Comparison of ENCODE assay signal across 14 cellular contexts in genomic region chr1:221315330-221315729, GRCh38.
DNase-seq lines count a peak whose midpoint lies in the region; ATAC-seq, FAIRE-seq and TF ChIP-seq lines count a peak whose summit lies in the region.
"Had no signal": no experiment of that assay in that cellular context is flagged by ENCODE, and none has a peak within 500 bp of the region (broad histone marks: within the 10 kb centered on the region; RNA-seq: fewer than 3 reads in every experiment).

No MANE protein-coding gene starts in this region.

- H3K9ac ChIP-seq in astrocyte (ENCODE audit: low read length) = no peak overlapping the region

- no peak overlapping the region for H3K4me3 ChIP-seq in astrocyte (ENCODE audit: insufficient read depth, low read depth, low read length)
- no peak overlapping the region for H3K4me3 ChIP-seq in tibial artery
- H3K4me3 ChIP-seq: ovary had no signal

- H3K4me1 Mint-ChIP-seq in astrocyte (ENCODE audit: low read depth, unreplicated experiment) = peaks cover 18% of the 10 kb centered on the region
- H3K4me1 Mint-ChIP-seq: activated CD8-positive, alpha-beta memory T cell treated with anti-CD3 and anti-CD28 coated beads, Interleukin-2, amount 10 ng/mL, durations not matched to agents 7 days and 5 days had no signal

- peaks cover 11% of the 10 kb centered on the region for H3K4me1 ChIP-seq in astrocyte (ENCODE audit: insufficient read depth, low read length)
- peaks cover 0 to 38% (median 18%) of the 10 kb centered on the region in 4 donors for H3K4me1 ChIP-seq in tibial artery

- ATAC-seq in Right ventricle myocardium superior (ENCODE audit: poor library complexity) (peak; percentile 82), left ventricle myocardium superior (peak; percentile 92), GM18867 (IDR thresholded peaks at IDR 0.05; ENCODE audit: unreplicated experiment) (no peak), GM19328 (IDR thresholded peaks at IDR 0.05; ENCODE audit: unreplicated experiment) (no peak)
- ATAC-seq: activated CD8-positive, alpha-beta memory T cell treated with anti-CD3 and anti-CD28 coated beads, Interleukin-2, amount 10 ng/mL, durations not matched to agents 7 days and 5 days; activated naive CD4-positive, alpha-beta T cell treated with anti-CD3 and anti-CD28 coated beads, Interleukin-2, amount 50 U/mL, for 72 hours had no signal

- no peaks in the 10 kb centered on the region for H3K9me3 ChIP-seq in astrocyte (ENCODE audit: insufficient read depth, low read depth, low read length)
- H3K9me3 ChIP-seq in tibial artery = no peaks in the 10 kb centered on the region
- H3K9me3 ChIP-seq: ovary had no signal

- no peak overlapping the region for H2AFZ ChIP-seq in astrocyte (ENCODE audit: low read depth, low read length)

- H3K36me3 ChIP-seq in astrocyte (ENCODE audit: insufficient read depth, low read length) = no peaks in the 10 kb centered on the region
- H3K36me3 ChIP-seq in tibial artery = no peaks in the 10 kb centered on the region
- H3K36me3 ChIP-seq: ovary had no signal

- no peak overlapping the region for H3K27ac ChIP-seq in astrocyte (ENCODE audit: low read depth, low read length)
- H3K27ac ChIP-seq in tibial artery = peak overlapping the region; percentile 15 to 39
- H3K27ac ChIP-seq: ovary had no signal

- no peaks in the 10 kb centered on the region for H4K20me1 ChIP-seq in astrocyte (ENCODE audit: insufficient read depth, low read length)

- peak overlapping the region; percentile 65 for H3K4me2 ChIP-seq in astrocyte (ENCODE audit: low read length)

- peak overlapping the region; percentile 78 for H3K27ac Mint-ChIP-seq in astrocyte (ENCODE audit: unreplicated experiment)
- H3K27ac Mint-ChIP-seq: activated CD8-positive, alpha-beta memory T cell treated with anti-CD3 and anti-CD28 coated beads, Interleukin-2, amount 10 ng/mL, durations not matched to agents 7 days and 5 days; activated naive CD4-positive, alpha-beta T cell treated with anti-CD3 and anti-CD28 coated beads, Interleukin-2, amount 50 U/mL, for 72 hours had no signal

- H3K27me3 ChIP-seq in astrocyte (ENCODE audit: insufficient read depth, low read length) (no peaks in the 10 kb centered on the region), tibial artery (no peaks in the 10 kb centered on the region)
- H3K27me3 ChIP-seq: ovary had no signal

- no peak overlapping the region for H3K4me3 Mint-ChIP-seq in astrocyte (ENCODE audit: unreplicated experiment)
- H3K4me3 Mint-ChIP-seq: activated CD8-positive, alpha-beta memory T cell treated with anti-CD3 and anti-CD28 coated beads, Interleukin-2, amount 10 ng/mL, durations not matched to agents 7 days and 5 days had no signal

- no peaks in the 10 kb centered on the region for H3K36me3 Mint-ChIP-seq in astrocyte (ENCODE audit: low read depth, unreplicated experiment)
- H3K36me3 Mint-ChIP-seq: activated CD8-positive, alpha-beta memory T cell treated with anti-CD3 and anti-CD28 coated beads, Interleukin-2, amount 10 ng/mL, durations not matched to agents 7 days and 5 days; activated naive CD4-positive, alpha-beta T cell treated with anti-CD3 and anti-CD28 coated beads, Interleukin-2, amount 50 U/mL, for 72 hours had no signal

- no peak for TF ChIP-seq CTCF in astrocyte (IDR thresholded peaks at IDR 0.05; ENCODE audit: insufficient read depth, low read depth, low read length)
- no peak for TF ChIP-seq CTCF in tibial artery (IDR thresholded peaks at IDR 0.05)

- peak; percentile 87 for FAIRE-seq in astrocyte (lab: Jason Lieb, UNC)

- no peaks in the 10 kb centered on the region for H3K27me3 Mint-ChIP-seq in astrocyte (ENCODE audit: low read depth, unreplicated experiment)
- H3K27me3 Mint-ChIP-seq: activated CD8-positive, alpha-beta memory T cell treated with anti-CD3 and anti-CD28 coated beads, Interleukin-2, amount 10 ng/mL, durations not matched to agents 7 days and 5 days had no signal

- H3K9me3 Mint-ChIP-seq in astrocyte (ENCODE audit: unreplicated experiment) = no peaks in the 10 kb centered on the region
- H3K9me3 Mint-ChIP-seq: activated naive CD4-positive, alpha-beta T cell treated with anti-CD3 and anti-CD28 coated beads, Interleukin-2, amount 50 U/mL, for 72 hours had no signal

- intact Hi-C loops in Right ventricle myocardium superior (cut with DNase I) = no loop called here
- intact Hi-C loops in cardiac septum (cut with DNase I) = no loop called here
- intact Hi-C loops in left ventricle myocardium superior (cut with micrococcal nuclease) = no loop called here
- intact Hi-C loops in tibial artery (cut with DNase I; ENCODE audit: low total_unique reads) = no loop called here

- DNase-seq in Right ventricle myocardium superior = no peak
- DNase-seq in cardiac septum (ENCODE audit: low spot score) = no peak
- DNase-seq in astrocyte (ENCODE audit: low read depth) = peak; percentile 81
- DNase-seq in left ventricle myocardium superior = no peak
- DNase-seq in tibial artery = peak in 1 of 2 donors; percentile 24
- no peak for DNase-seq in effector CD8-positive, alpha-beta T cell (lab: John Stamatoyannopoulos, UW)
- DNase-seq: activated CD8-positive, alpha-beta memory T cell treated with anti-CD3 and anti-CD28 coated beads, Interleukin-2, amount 10 ng/mL, durations not matched to agents 7 days and 5 days; head of caudate nucleus; NCI-H1417 treated with DMSO at 0.1 percent for 48 hours; NCI-H82; ovary had no signal

- H3K79me2 ChIP-seq in astrocyte (ENCODE audit: insufficient read depth, low read length) = no peaks in the 10 kb centered on the region

Comparison
In these comparisons a context has a peak if more than half of its experiments do, and no peak if none do; other contexts are left out.
1. ATAC-seq: peak in Right ventricle myocardium superior (single experiment) and left ventricle myocardium superior (single experiment); none in GM18867 (single experiment) and GM19328 (single experiment).